Comparison of ENCODE assay signal across 17 cellular contexts in genomic region chr18:79490593-79491551, GRCh38.
DNase-seq lines count a peak whose midpoint lies in the region; ATAC-seq and TF ChIP-seq lines count a peak whose summit lies in the region.
"Had no signal": no experiment of that assay in that cellular context is flagged by ENCODE, and none has a peak within 500 bp of the region (broad histone marks: within the 10 kb centered on the region; RNA-seq: fewer than 3 reads in every experiment).

No MANE protein-coding gene starts in this region.

- H3K4me2 ChIP-seq in osteoblast (ENCODE audit: insufficient read depth, low read length) (no peak overlapping the region), mammary epithelial cell (ENCODE audit: insufficient read depth, low read depth, low read length) (no peak overlapping the region)

- peaks cover 11% of the 10 kb centered on the region for H3K36me3 ChIP-seq in KOPT-K1 (ENCODE audit: insufficient read depth, low read length)
- H3K36me3 ChIP-seq in heart left ventricle: peaks cover 0 to 48% (median 15%) of the 10 kb centered on the region in 9 donors
- no peaks in the 10 kb centered on the region for H3K36me3 ChIP-seq in osteoblast (ENCODE audit: insufficient read depth, low read length)
- H3K36me3 ChIP-seq in mammary epithelial cell (ENCODE audit: insufficient read depth, low read length): no peaks in the 10 kb centered on the region
- H3K36me3 ChIP-seq: BE2C, SJCRH30 had no signal

- no peaks in the 10 kb centered on the region for H3K9me3 Mint-ChIP-seq in CD4-positive, alpha-beta T cell

- H3K27ac Mint-ChIP-seq in CD4-positive, alpha-beta T cell: peak overlapping the region; percentile 86

- peaks cover 47% of the 10 kb centered on the region for H3K36me3 Mint-ChIP-seq in CD4-positive, alpha-beta T cell (ENCODE audit: low read depth)

- H3K4me1 ChIP-seq in heart left ventricle (peaks cover 0 to 7% (median 0%) of the 10 kb centered on the region in 12 donors), osteoblast (ENCODE audit: insufficient read depth, low read length) (peaks cover 6% of the 10 kb centered on the region), mammary epithelial cell (ENCODE audit: insufficient read depth, low read length) (no peaks in the 10 kb centered on the region)
- H3K4me1 ChIP-seq: BE2C had no signal

- no peaks in the 10 kb centered on the region for H3K79me2 ChIP-seq in osteoblast (ENCODE audit: insufficient read depth, low read length)
- H3K79me2 ChIP-seq in mammary epithelial cell (ENCODE audit: insufficient read depth, low read length): no peaks in the 10 kb centered on the region

- whole genome bisulfite sequencing in heart left ventricle, 4 donors: 89 to 96% (median 92%) methylated on average over 36 to 42 of the region's 42 CpGs
- 88% methylated on average over 24 of the region's 42 CpGs for WGBS in mammary epithelial cell (ENCODE audit: low coverage, missing lambda C conversion rate)

- CTCF ChIA-PET in CD4-positive, alpha-beta T cell (lab: Charles Lee): no interaction called here
- CTCF ChIA-PET in mammary epithelial cell (lab: Charles Lee; ENCODE audit: low non-redundant PET): no interaction called here

- H3K4me1 Mint-ChIP-seq in CD4-positive, alpha-beta T cell (ENCODE audit: low read depth): peaks cover 17% of the 10 kb centered on the region

- H4K20me1 ChIP-seq in osteoblast (ENCODE audit: insufficient read depth, low read length) (no peaks in the 10 kb centered on the region), mammary epithelial cell (ENCODE audit: insufficient read depth, low read length) (no peaks in the 10 kb centered on the region)

- no TSS peak for BruUV-seq in mammary epithelial cell (replicated peaks; lab: Mats Ljungman, UMichigan)

- H3K27me3 Mint-ChIP-seq in CD4-positive, alpha-beta T cell: no peaks in the 10 kb centered on the region

- H3K9ac ChIP-seq in mammary epithelial cell (ENCODE audit: insufficient read depth, low read length): no peak overlapping the region
- H3K9ac ChIP-seq: GM23248 had no signal

- dilution Hi-C loops in mammary epithelial cell (cut with HindIII; ENCODE audit: low sequenced_read_pairs): no loop called here

- in situ Hi-C loops in mammary epithelial cell (cut with MboI; ENCODE audit: low sequenced_read_pairs in 2 of 2): no loop called here

- no peak for ATAC-seq in CD4-positive, alpha-beta T cell (ENCODE audit: poor library complexity)
- no peak for ATAC-seq in heart left ventricle
- ATAC-seq in HG03139 (IDR thresholded peaks at IDR 0.05; ENCODE audit: unreplicated experiment): no peak
- ATAC-seq: esophagus mucosa had no signal

- peak in 1 of 10 experiments; percentile 0 for DNase-seq in CD4-positive, alpha-beta T cell
- peak in 3 of 5 donors; percentile 16 to 53 (median 24) for DNase-seq in heart left ventricle
- peak; percentile 85 for DNase-seq in osteoblast (ENCODE audit: insufficient read length, low spot score, missing footprints)
- DNase-seq in UCSD-AML1 (lab: John Stamatoyannopoulos, UW; ENCODE audit: unreplicated experiment): no peak
- no peak for DNase-seq in erythroblast (lab: John Stamatoyannopoulos, UW)
- DNase-seq in mammary epithelial cell: no peak
- DNase-seq: activated CD4-positive, alpha-beta T cell treated with anti-CD3 and anti-CD28 coated beads for 4 hours; BE2C; GM23248; kidney glomerular epithelial cell; stimulated activated CD4-positive, alpha-beta T cell treated with anti-CD3 and anti-CD28 coated beads, Interleukin-2, amount 100 ng/mL, for 24 hours; T1000 had no signal

- H2AFZ ChIP-seq in osteoblast (ENCODE audit: low read length): no peak overlapping the region
- H2AFZ ChIP-seq in mammary epithelial cell (ENCODE audit: low read depth, low read length): no peak overlapping the region
- H2AFZ ChIP-seq: GM23248 had no signal

- no peak overlapping the region for H3K4me3 Mint-ChIP-seq in CD4-positive, alpha-beta T cell

- H3K9me3 ChIP-seq in CD4-positive, alpha-beta T cell (ENCODE audit: control insufficient read depth, low read length): no peaks in the 10 kb centered on the region
- no peaks in the 10 kb centered on the region for H3K9me3 ChIP-seq in KOPT-K1 (ENCODE audit: insufficient read depth, low read length, poor library complexity, severe bottlenecking)
- H3K9me3 ChIP-seq in heart left ventricle: no peaks in the 10 kb centered on the region
- no peaks in the 10 kb centered on the region for H3K9me3 ChIP-seq in osteoblast (ENCODE audit: low read depth, low read length)
- peaks cover 46% of the 10 kb centered on the region for H3K9me3 ChIP-seq in mammary epithelial cell (replicated peaks; ENCODE audit: insufficient read depth, low read length)
- H3K9me3 ChIP-seq: BE2C, SJCRH30 had no signal

- H3K27me3 ChIP-seq in CD4-positive, alpha-beta T cell (ENCODE audit: control insufficient read depth, insufficient read depth, low read length): no peaks in the 10 kb centered on the region
- H3K27me3 ChIP-seq in heart left ventricle (no peaks in the 10 kb centered on the region), osteoblast (ENCODE audit: insufficient read depth, low read length) (no peaks in the 10 kb centered on the region), mammary epithelial cell (ENCODE audit: insufficient read depth, low read length) (no peaks in the 10 kb centered on the region)
- H3K27me3 ChIP-seq: BE2C, SJCRH30 had no signal

- H3K4me3 ChIP-seq in heart left ventricle: no peak overlapping the region
- no peak overlapping the region for H3K4me3 ChIP-seq in osteoblast (ENCODE audit: insufficient read depth, low read length)
- H3K4me3 ChIP-seq in mammary epithelial cell (replicated peaks in 1 of 3; ENCODE audit: insufficient read depth in 1 of 3, low read depth in 2 of 3, low read length in 3 of 3): no peak overlapping the region
- H3K4me3 ChIP-seq: dorsolateral prefrontal cortex, GM23248, SJCRH30 had no signal

- no peak for TF ChIP-seq POLR2A in heart left ventricle (IDR thresholded peaks at IDR 0.05)
- no peak for TF ChIP-seq POLR2A in erythroblast (IDR thresholded peaks at IDR 0.05; ENCODE audit: low read length)

- no peak for TF ChIP-seq CTCF in CD4-positive, alpha-beta T cell (IDR thresholded peaks at IDR 0.05)
- TF ChIP-seq CTCF in heart left ventricle (IDR thresholded peaks at IDR 0.05) (no peak), osteoblast (IDR thresholded peaks at IDR 0.05; ENCODE audit: extremely low read depth, low read depth, low read length) (no peak), mammary epithelial cell (conservative IDR thresholded peaks at IDR 0.05 in 1 of 2, IDR thresholded peaks at IDR 0.05 in 1 of 2; ENCODE audit: extremely low read depth in 1 of 2, insufficient read depth in 1 of 2, low read depth in 1 of 2, low read length in 2 of 2) (no peak)

- intact Hi-C loops in CD4-positive, alpha-beta T cell (cut with DNase I, micrococcal nuclease): no loop called here
- intact Hi-C loops in heart left ventricle (cut with DNase I) (no loop called here), mammary epithelial cell (cut with micrococcal nuclease) (no loop called here)

- no peak overlapping the region for H3K27ac ChIP-seq in CD4-positive, alpha-beta T cell (ENCODE audit: low read depth, low read length)
- H3K27ac ChIP-seq in KOPT-K1 (ENCODE audit: low read depth, low read length, poor library complexity, severe bottlenecking): peak overlapping the region; percentile 41
- no peak overlapping the region for H3K27ac ChIP-seq in heart left ventricle
- no peak overlapping the region for H3K27ac ChIP-seq in osteoblast (ENCODE audit: low read depth, low read length)
- H3K27ac ChIP-seq in mammary epithelial cell (ENCODE audit: insufficient read depth, low read depth, low read length): no peak overlapping the region
- H3K27ac ChIP-seq: GM23248, SJCRH30 had no signal

- POLR2A ChIA-PET in CD4-positive, alpha-beta T cell (lab: Charles Lee): interaction anchor here (1.0 kb wide), 1 partner anchor 33 kb away, joined by 6 read pairs; no protein-coding TSS in a partner anchor

Comparison
In these comparisons a context has a peak if more than half of its experiments do, and no peak if none do; other contexts are left out.
1. DNase-seq: peak in heart left ventricle (3 of 5) and osteoblast (single experiment); none in UCSD-AML1 (single experiment), erythroblast (0 of 2) and mammary epithelial cell (single experiment).